15 cellular contexts compared by ENCODE assay signal in the genomic region with DNA sequence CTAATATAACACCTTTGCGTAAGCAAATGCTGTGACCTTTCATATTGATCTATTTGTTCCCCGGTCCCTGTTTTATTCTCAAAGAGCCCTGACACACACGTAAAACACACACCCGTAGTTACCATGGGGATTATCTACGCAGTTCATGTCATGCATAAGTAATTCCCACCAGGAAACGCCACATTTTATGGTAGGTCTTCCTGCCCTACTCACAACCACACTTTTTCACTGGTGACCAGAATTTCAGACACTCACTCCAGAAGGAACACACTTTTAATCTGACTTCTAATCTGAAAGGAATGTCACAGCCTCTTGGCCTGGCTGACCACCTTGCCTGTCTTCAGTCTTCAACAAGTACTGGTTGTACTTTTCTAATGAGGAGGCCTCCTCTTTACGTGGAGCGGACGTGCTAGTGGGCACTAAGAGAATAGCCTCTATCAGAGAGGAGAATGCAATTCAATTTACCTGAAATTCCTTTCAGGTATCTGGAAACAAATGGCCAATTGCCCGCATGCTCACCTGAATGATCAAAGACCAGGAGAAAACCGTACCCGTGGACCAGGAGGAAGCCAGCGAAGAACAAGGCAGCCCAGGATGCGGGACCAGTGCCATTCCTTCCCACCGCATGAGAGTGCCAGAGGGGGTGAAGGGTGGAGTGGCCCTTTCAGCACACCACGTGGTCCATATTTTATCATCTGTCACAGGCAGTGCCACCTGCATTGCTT. TPM values are rescaled to one million over a fixed set of nuclear protein-coding genes. Genes with fewer than 3 reads are reported as not detected.
DNase-seq lines count a peak whose midpoint lies in the region; FAIRE-seq and TF ChIP-seq lines count a peak whose summit lies in the region.
"Had no signal": no experiment of that assay in that cellular context is flagged by ENCODE, and none has a peak within 500 bp of the region (broad histone marks: within the 10 kb centered on the region; RNA-seq: fewer than 3 reads in every experiment).

No MANE protein-coding gene starts in this region.

- H3K27ac Mint-ChIP-seq in Caco-2 (ENCODE audit: unreplicated experiment) = no peak overlapping the region
- H3K27ac Mint-ChIP-seq: activated CD4-positive, alpha-beta memory T cell treated with anti-CD3 and anti-CD28 coated beads, Interleukin-2, amount 10 ng/mL, durations not matched to agents 7 days and 5 days; activated naive CD4-positive, alpha-beta T cell treated with anti-CD3 and anti-CD28 coated beads for 36 hours; T-helper 1 cell treated with Interleukin-12 subunit alpha and Interleukin-12 subunit beta and Interleukin-4 antibody, amounts not matched to agents 30 μg/mL and 1 μg/mL, for 36 hours had no signal

- no peak overlapping the region for H3K4me3 Mint-ChIP-seq in Caco-2 (ENCODE audit: unreplicated experiment)
- H3K4me3 Mint-ChIP-seq: activated CD4-positive, alpha-beta memory T cell treated with anti-CD3 and anti-CD28 coated beads, Interleukin-2, amount 10 ng/mL, durations not matched to agents 7 days and 5 days; activated naive CD4-positive, alpha-beta T cell treated with anti-CD3 and anti-CD28 coated beads for 36 hours; H9; T-helper 1 cell treated with Interleukin-12 subunit alpha and Interleukin-12 subunit beta and Interleukin-4 antibody, amounts not matched to agents 30 μg/mL and 1 μg/mL, for 36 hours had no signal

- no peaks in the 10 kb centered on the region for H3K27me3 ChIP-seq in small intestine (ENCODE audit: control insufficient read depth in 2 of 2, insufficient read depth in 2 of 2, low read length in 2 of 2)
- no peaks in the 10 kb centered on the region for H3K27me3 ChIP-seq in Caco-2 (replicated peaks; ENCODE audit: control insufficient read depth, insufficient read depth, low read length)
- H3K27me3 ChIP-seq: gastrocnemius medialis had no signal

- BruUV-seq in Caco-2 (replicated peaks; lab: Mats Ljungman, UMichigan) = no TSS peak

- no peaks in the 10 kb centered on the region for H3K27me3 Mint-ChIP-seq in Caco-2 (ENCODE audit: insufficient read depth, unreplicated experiment)
- H3K27me3 Mint-ChIP-seq: activated CD4-positive, alpha-beta memory T cell treated with anti-CD3 and anti-CD28 coated beads, Interleukin-2, amount 10 ng/mL, durations not matched to agents 7 days and 5 days had no signal

- no peaks in the 10 kb centered on the region for H3K9me3 Mint-ChIP-seq in Caco-2 (ENCODE audit: unreplicated experiment)
- H3K9me3 Mint-ChIP-seq: activated CD4-positive, alpha-beta memory T cell treated with anti-CD3 and anti-CD28 coated beads, Interleukin-2, amount 10 ng/mL, durations not matched to agents 7 days and 5 days; activated naive CD4-positive, alpha-beta T cell treated with anti-CD3 and anti-CD28 coated beads for 36 hours; H9; T-helper 1 cell treated with Interleukin-12 subunit alpha and Interleukin-12 subunit beta and Interleukin-4 antibody, amounts not matched to agents 30 μg/mL and 1 μg/mL, for 36 hours had no signal

- CTCF ChIA-PET in Caco-2 (lab: Charles Lee) = no interaction called here

- TF ChIP-seq CTCF in Caco-2 (IDR thresholded peaks at IDR 0.05; ENCODE audit: insufficient read depth in 1 of 2, low read depth in 1 of 2, low read length in 1 of 2, severe bottlenecking in 1 of 2, unreplicated experiment in 1 of 2) = no peak

- DNase-seq in HT-29 (ENCODE audit: low spot score) (peak; percentile 77), astrocyte of the hippocampus (ENCODE audit: low read depth, low spot score) (peak; percentile 86), kidney tubule cell (ENCODE audit: low spot score) (peak; percentile 75), small intestine (peak; percentile 97), Caco-2 (no peak), NOMO-1 treated with DMSO at 0.1 percent for 48 hours (lab: John Stamatoyannopoulos, UW; ENCODE audit: unreplicated experiment) (no peak)
- DNase-seq in activated T-cell treated with anti-CD3 and anti-CD28 coated beads, Interleukin-2, amount 50 U/mL, for 1 hour = no peak
- DNase-seq: activated CD4-positive, alpha-beta memory T cell treated with anti-CD3 and anti-CD28 coated beads, Interleukin-2, amount 10 ng/mL, durations not matched to agents 7 days and 5 days; activated naive CD4-positive, alpha-beta T cell treated with anti-CD3 and anti-CD28 coated beads for 36 hours; gastrocnemius medialis; H9; NCI-H1694 treated with DMSO at 0.1 percent for 48 hours; substantia nigra had no signal

- H3K27ac ChIP-seq in small intestine (ENCODE audit: low read depth in 1 of 2, low read length in 1 of 2) = peak overlapping the region in 1 of 2 donors; percentile 79
- H3K27ac ChIP-seq: gastrocnemius medialis had no signal

- no peak overlapping the region for H3K4me3 ChIP-seq in small intestine (ENCODE audit: low read depth in 1 of 2, low read length in 2 of 2)
- no peak overlapping the region for H3K4me3 ChIP-seq in Caco-2 (ENCODE audit: low read depth, low read length)
- H3K4me3 ChIP-seq: gastrocnemius medialis, lung had no signal

- POLR2A ChIA-PET in Caco-2 (lab: Charles Lee) = no interaction called here

- no peak for FAIRE-seq in small intestine (lab: Jason Lieb, UNC)

- H3K36me3 Mint-ChIP-seq in Caco-2 (ENCODE audit: insufficient read depth, unreplicated experiment) = peaks cover 95% of the 10 kb centered on the region

- H3K9me3 ChIP-seq in small intestine (ENCODE audit: control insufficient read depth, low read depth) (no peaks in the 10 kb centered on the region), Caco-2 (no peaks in the 10 kb centered on the region)
- H3K9me3 ChIP-seq: gastrocnemius medialis had no signal

- no peaks in the 10 kb centered on the region for H3K36me3 ChIP-seq in small intestine (ENCODE audit: control insufficient read depth in 2 of 2, insufficient read depth in 2 of 2, low read length in 2 of 2)
- no peaks in the 10 kb centered on the region for H3K36me3 ChIP-seq in Caco-2 (ENCODE audit: control insufficient read depth, insufficient read depth, low read length)
- H3K36me3 ChIP-seq: gastrocnemius medialis had no signal

- 61 to 83% (median 74%) methylated on average over 16 of the region's 16 CpGs for WGBS in small intestine, 3 donors

- no peaks in the 10 kb centered on the region for H3K4me1 ChIP-seq in small intestine (ENCODE audit: control insufficient read depth in 2 of 2, insufficient read depth in 1 of 2, low read depth in 1 of 2, low read length in 1 of 2)
- H3K4me1 ChIP-seq in Caco-2 = no peaks in the 10 kb centered on the region
- H3K4me1 ChIP-seq: gastrocnemius medialis had no signal

- intact Hi-C loops in Caco-2 (cut with micrococcal nuclease; ENCODE audit: unreplicated experiment) = no loop called here

- peaks cover 6% of the 10 kb centered on the region for H3K4me1 Mint-ChIP-seq in Caco-2 (ENCODE audit: low read depth, unreplicated experiment)

RNA-seq across cellular contexts. Expression of gene SLC7A1, which starts 46.6 kb away (rescaled TPM):
- 77.5 and 89.9 TPM in 2 replicates for total RNA-seq in HT-29 (2014; rRNA removed; shearing (Covaris generic))
- polyA plus RNA-seq in small intestine = 10 to 100 TPM in 1 of 3 donors, 1 to 10 TPM in 2; 3.2 to 34.6 (median 4.2) TPM
- 164 and 180 TPM in 2 replicates for total RNA-seq in Caco-2 (2022)

Comparison
In these comparisons a context has a peak if more than half of its experiments do, and no peak if none do; other contexts are left out.
1. DNase-seq: peak in HT-29 (single experiment), astrocyte of the hippocampus (single experiment), kidney tubule cell (single experiment) and small intestine (single experiment); none in activated T-cell treated with anti-CD3 and anti-CD28 coated beads, Interleukin-2, amount 50 U/mL, for 1 hour (single experiment), Caco-2 (0 of 2) and NOMO-1 treated with DMSO at 0.1 percent for 48 hours (single experiment).